Comparison of ENCODE assay signal across 1 cellular context in genomic region chr2:120254178-120254577, GRCh38.
TF ChIP-seq lines count a peak whose summit lies in the region.

No MANE protein-coding gene starts in this region.

TF ChIP-seq in HCT116, 20 proteins besides CTCF, POLR2A, EP300 and RAD21 (continued from another document):
- TF ChIP-seq SP1 (IDR thresholded peaks at IDR 0.05; ENCODE audit: low read depth) = no peak
- no peak for TF ChIP-seq SRF (IDR thresholded peaks at IDR 0.05; ENCODE audit: low read depth)
- no peak for TF ChIP-seq EZH2 (IDR thresholded peaks at IDR 0.05)
